3 cellular contexts compared by ENCODE assay signal in the genomic region with DNA sequence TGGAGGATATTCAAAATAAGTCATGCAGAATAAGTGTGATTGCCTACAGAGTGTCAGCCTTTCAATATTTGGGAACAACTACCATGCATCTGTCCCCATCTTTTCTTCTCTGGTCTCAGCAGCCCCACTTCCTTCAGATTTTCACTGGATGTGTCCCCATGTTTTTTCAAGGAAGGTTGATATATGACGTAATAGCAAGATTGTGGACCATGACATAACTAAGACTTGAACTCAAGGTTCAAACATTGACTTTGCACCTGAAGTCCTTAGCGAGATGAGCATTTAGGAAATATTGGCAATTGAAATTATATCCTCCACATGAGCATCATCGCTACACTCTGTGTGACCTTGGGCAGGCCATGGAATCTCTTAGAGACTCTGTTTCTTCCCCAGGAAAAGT.
TF ChIP-seq lines count a peak whose summit lies in the region.

No MANE protein-coding gene starts in this region.

TF ChIP-seq in SK-N-SH, 30 proteins besides CTCF, POLR2A, EP300 and RAD21:
- TF ChIP-seq, protein P1, sequence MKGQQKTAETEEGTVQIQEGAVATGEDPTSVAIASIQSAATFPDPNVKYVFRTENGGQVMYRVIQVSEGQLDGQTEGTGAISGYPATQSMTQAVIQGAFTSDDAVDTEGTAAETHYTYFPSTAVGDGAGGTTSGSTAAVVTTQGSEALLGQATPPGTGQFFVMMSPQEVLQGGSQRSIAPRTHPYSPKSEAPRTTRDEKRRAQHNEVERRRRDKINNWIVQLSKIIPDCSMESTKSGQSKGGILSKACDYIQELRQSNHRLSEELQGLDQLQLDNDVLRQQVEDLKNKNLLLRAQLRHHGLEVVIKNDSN (IDR thresholded peaks at IDR 0.05; ENCODE audit: borderline replicate concordance, low read depth) = no peak
- TF ChIP-seq MXI1 (IDR thresholded peaks at IDR 0.05; ENCODE audit: low read depth, low read length) = no peak
- TF ChIP-seq FOSL2 (IDR thresholded peaks at IDR 0.05; ENCODE audit: borderline replicate concordance, low read depth) = no peak
- TF ChIP-seq NFIC (IDR thresholded peaks at IDR 0.05; ENCODE audit: borderline replicate concordance) = no peak
- TF ChIP-seq GABPA (IDR thresholded peaks at IDR 0.05; ENCODE audit: low read depth) = no peak

TF ChIP-seq in SK-N-SH treated with all-trans-retinoic acid at 6 μM for 48 hours, 23 proteins besides CTCF, POLR2A, EP300 and RAD21:
- TF ChIP-seq BACH2 (CRISPR knock-in tag; IDR thresholded peaks at IDR 0.05; ENCODE audit: borderline replicate concordance) (no peak), OSR1 (CRISPR knock-in tag; IDR thresholded peaks at IDR 0.05) (no peak), SNAI2 (CRISPR knock-in tag; IDR thresholded peaks at IDR 0.05) (no peak)

TF ChIP-seq in IMR-90, 13 proteins besides CTCF, POLR2A, EP300 and RAD21:
- TF ChIP-seq MAZ (IDR thresholded peaks at IDR 0.05; ENCODE audit: borderline replicate concordance, low read depth, low read length) (no peak), CEBPB (IDR thresholded peaks at IDR 0.05; ENCODE audit: low read depth, low read length) (peak; percentile 71)
